Comparison of ENCODE assay signal across 11 cellular contexts in genomic region chr6:36906539-36906938, GRCh38. TPM values are rescaled to one million over a fixed set of nuclear protein-coding genes. Genes with fewer than 3 reads are reported as not detected.
A peak's percentile ranks its signal among the peaks of the same experiment; 100 is the strongest.
DNase-seq lines count a peak whose midpoint lies in the region; ATAC-seq and TF ChIP-seq lines count a peak whose summit lies in the region.
"Had no signal": no experiment of that assay in that cellular context is flagged by ENCODE, and none has a peak within 500 bp of the region (broad histone marks: within the 10 kb centered on the region; RNA-seq: fewer than 3 reads in every experiment).

No MANE protein-coding gene starts in this region.

- DNase-seq in LNCaP clone FGC (ENCODE audit: low read depth) (peak; percentile 94), NCI-H446 treated with DMSO at 0.1 percent for 48 hours (lab: John Stamatoyannopoulos, UW) (peak; percentile 85), renal cortical epithelial cell (ENCODE audit: low read depth) (peak; percentile 45), nephron progenitor cell (no peak)
- DNase-seq in activated T-cell treated with anti-CD3 and anti-CD28 coated beads, Interleukin-2, amount 50 U/mL, for 1 hour = no peak
- DNase-seq in activated CD4-positive, alpha-beta T cell treated with anti-CD3 and anti-CD28 coated beads for 1 hour = no peak
- DNase-seq: KBM-7, T-helper 9 cell had no signal

- no peak overlapping the region for H3K4me3 Mint-ChIP-seq in nephron progenitor cell

- H3K4me3 ChIP-seq in LNCaP clone FGC (ENCODE audit: low read depth, low read length) (no peak overlapping the region), gastroesophageal sphincter (no peak overlapping the region)

- 10 to 20% methylated on average over 1 to 2 of the region's 2 CpGs for WGBS in gastroesophageal sphincter (ENCODE audit: low coverage in 1 of 2), 2 donors

- no peaks in the 10 kb centered on the region for H3K27me3 Mint-ChIP-seq in nephron progenitor cell (ENCODE audit: low read depth, poor library complexity)

- H3K36me3 Mint-ChIP-seq in nephron progenitor cell (ENCODE audit: low read depth) = peaks cover 15% of the 10 kb centered on the region

- peak overlapping the region in 3 of 4 donors; percentile 61 to 76 (median 67) for H3K27ac ChIP-seq in gastroesophageal sphincter

- no peaks in the 10 kb centered on the region for H3K9me3 ChIP-seq in gastroesophageal sphincter

- TF ChIP-seq POLR2A in gastroesophageal sphincter (IDR thresholded peaks at IDR 0.05) = no peak

- H3K27me3 ChIP-seq in gastroesophageal sphincter = no peaks in the 10 kb centered on the region

- peaks cover 4 to 62% of the 10 kb centered on the region in 2 donors for H3K36me3 ChIP-seq in gastroesophageal sphincter

- no peak for TF ChIP-seq EP300 in gastroesophageal sphincter (IDR thresholded peaks at IDR 0.05)

- no peak for TF ChIP-seq CTCF in LNCaP clone FGC (IDR thresholded peaks at IDR 0.05; ENCODE audit: control insufficient read depth, extremely low read depth, insufficient read depth)
- TF ChIP-seq CTCF in gastroesophageal sphincter (IDR thresholded peaks at IDR 0.05) = no peak
- no peak for TF ChIP-seq CTCF in nephron progenitor cell (IDR thresholded peaks at IDR 0.05)

- ATAC-seq in gastroesophageal sphincter (no peak), GM21576 (IDR thresholded peaks at IDR 0.05; ENCODE audit: unreplicated experiment) (no peak)

- H3K9me3 Mint-ChIP-seq in nephron progenitor cell = no peaks in the 10 kb centered on the region

- H3K27ac Mint-ChIP-seq in nephron progenitor cell = no peak overlapping the region

- H3K4me1 Mint-ChIP-seq in nephron progenitor cell = peaks cover 7% of the 10 kb centered on the region

- peaks cover 19 to 51% (median 25%) of the 10 kb centered on the region in 3 donors for H3K4me1 ChIP-seq in gastroesophageal sphincter

RNA-seq across cellular contexts. Expression of gene C6orf89, which starts 20.8 kb away (rescaled TPM):
- total RNA-seq in gastroesophageal sphincter (10 to 100 TPM; 62.1 to 73.8 (median 69.8) TPM), renal cortical epithelial cell (41.5 and 48.2 TPM in 2 replicates)

RNA-seq across cellular contexts. Expression of gene PPIL1, which starts 31.9 kb away (rescaled TPM):
- total RNA-seq in gastroesophageal sphincter (10 to 100 TPM; 13.5 to 28.5 (median 24.0) TPM), renal cortical epithelial cell (29.6 and 50.5 TPM in 2 replicates)

RNA-seq across cellular contexts. Expression of gene PI16, which starts 48.0 kb away (rescaled TPM):
- total RNA-seq in gastroesophageal sphincter = 10 to 100 TPM; 21.6 to 53.5 (median 44.9) TPM
- not detected in 2 replicates for total RNA-seq in renal cortical epithelial cell
- total RNA-seq: epithelial cell of proximal tubule had no signal

Comparison
In these comparisons a context has a peak if more than half of its experiments do, and no peak if none do; other contexts are left out.
1. DNase-seq: peak in LNCaP clone FGC (single experiment), NCI-H446 treated with DMSO at 0.1 percent for 48 hours (single experiment) and renal cortical epithelial cell (single experiment); none in nephron progenitor cell (single experiment), activated T-cell treated with anti-CD3 and anti-CD28 coated beads, Interleukin-2, amount 50 U/mL, for 1 hour (single experiment) and activated CD4-positive, alpha-beta T cell treated with anti-CD3 and anti-CD28 coated beads for 1 hour (single experiment).
2. RNA of gene PI16, which starts 48.0 kb away (total RNA-seq): 21.6 to 53.5 TPM in gastroesophageal sphincter; not detected in renal cortical epithelial cell; every median in the first group is over 10 times any median in the second.